ENCODE assay signal across 11 cellular contexts in the genomic region with DNA sequence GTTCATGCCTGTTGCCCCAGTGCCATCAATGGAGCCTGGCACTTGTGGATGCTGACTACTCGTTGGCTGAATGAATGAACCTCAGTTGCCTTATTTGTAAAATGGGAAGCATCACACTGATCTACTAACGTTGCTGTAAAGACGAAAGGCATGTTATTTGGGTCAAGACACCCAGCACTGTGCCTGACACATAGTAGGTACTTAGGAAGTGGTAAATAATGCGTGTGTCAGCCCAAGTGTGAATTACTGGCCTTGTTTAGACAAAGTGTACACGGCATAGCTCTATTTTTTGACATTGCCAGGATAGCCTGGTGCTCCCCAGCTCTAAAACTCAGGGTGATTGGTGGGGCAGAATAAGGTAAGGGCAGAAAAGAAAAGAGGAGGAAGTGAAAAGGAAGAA. TPM values are rescaled to one million over a fixed set of nuclear protein-coding genes. Genes with fewer than 3 reads are reported as not detected.
DNase-seq lines count a peak whose midpoint lies in the region; ATAC-seq and TF ChIP-seq lines count a peak whose summit lies in the region.
"Had no signal": no experiment of that assay in that cellular context is flagged by ENCODE, and none has a peak within 500 bp of the region (broad histone marks: within the 10 kb centered on the region; RNA-seq: fewer than 3 reads in every experiment).

No MANE protein-coding gene starts in this region.

- no peaks in the 10 kb centered on the region for H3K9me3 Mint-ChIP-seq in activated naive CD8-positive, alpha-beta T cell (ENCODE audit: low read depth)
- no peaks in the 10 kb centered on the region for H3K9me3 Mint-ChIP-seq in activated naive CD8-positive, alpha-beta T cell treated with anti-CD3 and anti-CD28 coated beads, Interleukin-2, amount 50 U/mL, for 24 hours
- H3K9me3 Mint-ChIP-seq in effector memory CD8-positive, alpha-beta T cell: no peaks in the 10 kb centered on the region
- H3K9me3 Mint-ChIP-seq in CD14-positive monocyte: no peaks in the 10 kb centered on the region
- H3K9me3 Mint-ChIP-seq: activated CD4-positive, alpha-beta memory T cell treated with anti-CD3 and anti-CD28 coated beads, Interleukin-2, amount 10 ng/mL, durations not matched to agents 7 days and 5 days had no signal

- H3K4me1 Mint-ChIP-seq in activated naive CD8-positive, alpha-beta T cell (ENCODE audit: low read depth): peaks cover 35% of the 10 kb centered on the region
- peaks cover 18% of the 10 kb centered on the region for H3K4me1 Mint-ChIP-seq in activated naive CD8-positive, alpha-beta T cell treated with anti-CD3 and anti-CD28 coated beads, Interleukin-2, amount 50 U/mL, for 24 hours
- peaks cover 33 to 42% of the 10 kb centered on the region in 2 donors for H3K4me1 Mint-ChIP-seq in effector memory CD8-positive, alpha-beta T cell (ENCODE audit: low read depth in 2 of 2)
- H3K4me1 Mint-ChIP-seq in CD14-positive monocyte: peaks cover 11% of the 10 kb centered on the region

- peak overlapping the region; percentile 18 for H3K4me3 ChIP-seq in osteoblast (ENCODE audit: insufficient read depth, low read length)
- H3K4me3 ChIP-seq in urinary bladder (ENCODE audit: low read depth, low read length): no peak overlapping the region

- no peaks in the 10 kb centered on the region for H3K27me3 ChIP-seq in osteoblast (ENCODE audit: insufficient read depth, low read length)

- DNase-seq in activated naive CD8-positive, alpha-beta T cell treated with anti-CD3 and anti-CD28 coated beads, Interleukin-2, amount 50 U/mL, for 24 hours: no peak
- DNase-seq in effector memory CD8-positive, alpha-beta T cell: no peak
- DNase-seq in osteoblast (ENCODE audit: insufficient read length, low spot score, missing footprints) (no peak), NCI-H82 treated with DMSO at 0.1 percent for 48 hours (lab: John Stamatoyannopoulos, UW; ENCODE audit: unreplicated experiment) (no peak), NCI-H2196 (lab: John Stamatoyannopoulos, UW; ENCODE audit: unreplicated experiment) (no peak), CD14-positive monocyte (ENCODE audit: low spot score) (no peak)
- DNase-seq: activated CD4-positive, alpha-beta memory T cell treated with anti-CD3 and anti-CD28 coated beads, Interleukin-2, amount 10 ng/mL, durations not matched to agents 7 days and 5 days; amniotic stem cell; NCI-H510A treated with DMSO at 0.1 percent for 48 hours had no signal

- no peaks in the 10 kb centered on the region for H3K9me3 ChIP-seq in osteoblast (ENCODE audit: low read depth, low read length)

- peaks cover 53% of the 10 kb centered on the region for H3K4me1 ChIP-seq in osteoblast (ENCODE audit: insufficient read depth, low read length)
- peaks cover 4% of the 10 kb centered on the region for H3K4me1 ChIP-seq in urinary bladder (ENCODE audit: insufficient read depth)

- H3K27ac Mint-ChIP-seq in activated naive CD8-positive, alpha-beta T cell: peak overlapping the region; percentile 8
- no peak overlapping the region for H3K27ac Mint-ChIP-seq in activated naive CD8-positive, alpha-beta T cell treated with anti-CD3 and anti-CD28 coated beads, Interleukin-2, amount 50 U/mL, for 24 hours
- peak overlapping the region; percentile 65 to 90 for H3K27ac Mint-ChIP-seq in effector memory CD8-positive, alpha-beta T cell
- H3K27ac Mint-ChIP-seq in CD14-positive monocyte: peak overlapping the region in 2 of 7 donors; percentile 41 to 50
- H3K27ac Mint-ChIP-seq: activated CD4-positive, alpha-beta memory T cell treated with anti-CD3 and anti-CD28 coated beads, Interleukin-2, amount 10 ng/mL, durations not matched to agents 7 days and 5 days had no signal

- H3K4me3 Mint-ChIP-seq in activated naive CD8-positive, alpha-beta T cell: no peak overlapping the region
- H3K4me3 Mint-ChIP-seq in activated naive CD8-positive, alpha-beta T cell treated with anti-CD3 and anti-CD28 coated beads, Interleukin-2, amount 50 U/mL, for 24 hours: no peak overlapping the region
- H3K4me3 Mint-ChIP-seq in effector memory CD8-positive, alpha-beta T cell: peak overlapping the region in 1 of 2 donors; percentile 28
- H3K4me3 Mint-ChIP-seq in CD14-positive monocyte: no peak overlapping the region
- H3K4me3 Mint-ChIP-seq: activated CD4-positive, alpha-beta memory T cell treated with anti-CD3 and anti-CD28 coated beads, Interleukin-2, amount 10 ng/mL, durations not matched to agents 7 days and 5 days had no signal

- H3K36me3 Mint-ChIP-seq in activated naive CD8-positive, alpha-beta T cell: no peaks in the 10 kb centered on the region
- no peaks in the 10 kb centered on the region for H3K36me3 Mint-ChIP-seq in activated naive CD8-positive, alpha-beta T cell treated with anti-CD3 and anti-CD28 coated beads, Interleukin-2, amount 50 U/mL, for 24 hours (ENCODE audit: low read depth)
- peaks cover 3% of the 10 kb centered on the region for H3K36me3 Mint-ChIP-seq in effector memory CD8-positive, alpha-beta T cell (ENCODE audit: insufficient read depth)
- H3K36me3 Mint-ChIP-seq in CD14-positive monocyte: peaks cover 22 to 36% of the 10 kb centered on the region in 2 donors

- intact Hi-C loops in CD14-positive monocyte (cut with micrococcal nuclease): no loop called here

- no peak for TF ChIP-seq CTCF in osteoblast (IDR thresholded peaks at IDR 0.05; ENCODE audit: extremely low read depth, low read depth, low read length)
- TF ChIP-seq CTCF in CD14-positive monocyte (IDR thresholded peaks at IDR 0.05): no peak

- WGBS in urinary bladder: 70% methylated on average over 5 of the region's 5 CpGs

- no peaks in the 10 kb centered on the region for H3K27me3 Mint-ChIP-seq in activated naive CD8-positive, alpha-beta T cell
- H3K27me3 Mint-ChIP-seq in activated naive CD8-positive, alpha-beta T cell treated with anti-CD3 and anti-CD28 coated beads, Interleukin-2, amount 50 U/mL, for 24 hours: no peaks in the 10 kb centered on the region
- H3K27me3 Mint-ChIP-seq in effector memory CD8-positive, alpha-beta T cell: no peaks in the 10 kb centered on the region
- peaks cover 0 to 3% (median 0%) of the 10 kb centered on the region in 3 donors for H3K27me3 Mint-ChIP-seq in CD14-positive monocyte (ENCODE audit: low read depth in 3 of 3)
- H3K27me3 Mint-ChIP-seq: activated CD4-positive, alpha-beta memory T cell treated with anti-CD3 and anti-CD28 coated beads, Interleukin-2, amount 10 ng/mL, durations not matched to agents 7 days and 5 days had no signal

- no peak for ATAC-seq in activated naive CD8-positive, alpha-beta T cell treated with anti-CD3 and anti-CD28 coated beads, Interleukin-2, amount 50 U/mL, for 24 hours
- ATAC-seq in effector memory CD8-positive, alpha-beta T cell (replicated peaks): no peak

- H3K36me3 ChIP-seq in osteoblast (ENCODE audit: insufficient read depth, low read length) (peaks cover 9% of the 10 kb centered on the region), urinary bladder (ENCODE audit: insufficient read depth) (no peaks in the 10 kb centered on the region)

- H4K20me1 ChIP-seq in osteoblast (ENCODE audit: insufficient read depth, low read length): no peaks in the 10 kb centered on the region

- H3K79me2 ChIP-seq in osteoblast (ENCODE audit: insufficient read depth, low read length): peaks cover 86% of the 10 kb centered on the region

- peak overlapping the region; percentile 63 for H3K4me2 ChIP-seq in osteoblast (ENCODE audit: insufficient read depth, low read length)

- H3K27ac ChIP-seq in osteoblast (ENCODE audit: low read depth, low read length) (peak overlapping the region; percentile 98), urinary bladder (ENCODE audit: low read depth) (peak overlapping the region; percentile 55)

- no peak overlapping the region for H2AFZ ChIP-seq in osteoblast (ENCODE audit: low read length)

RNA-seq across cellular contexts. Expression of a gene that starts 27.4 kb away (rescaled TPM):
- 109 and 128 TPM in 2 replicates for total RNA-seq in osteoblast
- total RNA-seq in urinary bladder: 68.5 TPM
- 103 TPM for polyA plus RNA-seq in urinary bladder
- 10 to 100 TPM; 28.3 to 34.1 TPM for polyA plus RNA-seq in CD14-positive monocyte
